Comparison of ENCODE assay signal across 8 cellular contexts in the genomic region with DNA sequence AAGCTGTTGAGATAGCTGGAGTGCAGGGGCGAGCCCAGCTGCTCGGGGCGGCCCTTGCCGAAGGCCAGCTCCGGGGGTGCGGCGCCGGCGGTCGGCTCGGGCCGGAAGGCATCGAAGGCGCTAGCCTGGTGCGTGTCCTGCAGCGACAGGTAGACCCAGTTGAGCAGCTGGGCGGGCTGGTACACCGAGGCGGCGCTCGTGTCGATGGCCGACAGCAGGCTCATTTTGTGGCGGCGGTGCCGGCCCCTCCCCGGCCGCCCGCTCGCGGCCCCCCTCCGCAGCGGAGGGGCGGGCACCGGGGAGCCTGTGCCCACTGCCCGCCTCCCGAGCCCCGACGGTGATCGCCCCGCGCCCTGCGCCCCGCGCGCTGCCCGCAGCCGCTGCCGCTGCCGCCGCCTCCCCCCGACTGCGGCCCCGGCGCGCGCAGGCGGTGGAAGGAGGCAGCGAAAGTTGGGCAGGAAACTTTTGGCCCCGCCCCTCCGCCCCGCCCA. TPM values are rescaled to one million over a fixed set of nuclear protein-coding genes. Genes with fewer than 3 reads are reported as not detected.
DNase-seq lines count a peak whose midpoint lies in the region; TF ChIP-seq lines count a peak whose summit lies in the region.

A gene (minus strand): TSS at position 408 of the 491 bp plus-strand sequence. CDS start 184 bp downstream, at position 224.

- no peak within 1 kb of the TSS for H2BK120ac ChIP-seq in H9 (ENCODE audit: low read depth, low read length, poor library complexity, severe bottlenecking)

- no peaks in the 10 kb centered on the region for H3K79me2 ChIP-seq in H9 (ENCODE audit: insufficient read depth, low read length)

- TF ChIP-seq CTCF in H9 (conservative IDR thresholded peaks at IDR 0.05), result no peak
- TF ChIP-seq CTCF in ascending aorta (IDR thresholded peaks at IDR 0.05), result peak in 1 of 3 experiments; percentile 23

- H3K27ac ChIP-seq in H9 (ENCODE audit: insufficient read length, low read depth, low read length) (no peak within 1 kb of the TSS), ascending aorta (peak within 1 kb of the TSS; percentile 94 to 99), iPS-18a (ENCODE audit: low read length) (no peak within 1 kb of the TSS), skeletal muscle tissue (ENCODE audit: low read depth, low read length) (peak within 1 kb of the TSS; percentile 89)

- peaks cover 0 to 2% of the 10 kb centered on the region in 2 experiments; a peak in 1 of 5 replicates for H3K9me3 Mint-ChIP-seq in H9

- DNase-seq in NK-92 treated with Interleukin-12 subunit alpha and Interleukin-12 subunit beta, amount 100 ng/mL, for 24 hours (lab: John Stamatoyannopoulos, UW), result peak; percentile 64
- DNase-seq in NK-92 (lab: John Stamatoyannopoulos, UW; ENCODE audit: unreplicated experiment) (no peak), H9 (peak; percentile 75), LoVo (ENCODE audit: low spot score) (peak; percentile 39), ascending aorta (ENCODE audit: low spot score in 2 of 2) (peak in 1 of 2 donors; percentile 76)
- no peak for DNase-seq in central memory CD4-positive, alpha-beta T cell

- H3K4ac ChIP-seq in H9 (ENCODE audit: low read depth, low read length), result no peak within 1 kb of the TSS

- H3K27me3 ChIP-seq in H9 (ENCODE audit: insufficient read depth, low read length) (peaks cover 9% of the 10 kb centered on the region; the same call in 1 of the 2 replicates), ascending aorta (no peaks in the 10 kb centered on the region), iPS-18a (ENCODE audit: control insufficient read depth, insufficient read depth, low read length) (peaks cover 43% of the 10 kb centered on the region), skeletal muscle tissue (ENCODE audit: control insufficient read depth in 3 of 3, insufficient read depth in 3 of 3, low read length in 3 of 3) (no peaks in the 10 kb centered on the region)

- H4K5ac ChIP-seq in H9 (ENCODE audit: insufficient read length, low read depth, low read length), result no peak within 1 kb of the TSS

- peaks cover 63% of the 10 kb centered on the region for H3K27me3 Mint-ChIP-seq in H9 (ENCODE audit: low read depth)

- no peak within 1 kb of the TSS for H2BK5ac ChIP-seq in H9 (ENCODE audit: insufficient read length, low read length)

- H3K36me3 ChIP-seq in ascending aorta, result no peaks in the 10 kb centered on the region
- H3K36me3 ChIP-seq in iPS-18a (ENCODE audit: control insufficient read depth, low read depth, low read length), result no peaks in the 10 kb centered on the region
- peaks cover 0 to 4% (median 3%) of the 10 kb centered on the region in 3 donors for H3K36me3 ChIP-seq in skeletal muscle tissue (ENCODE audit: control insufficient read depth in 3 of 3, insufficient read depth in 3 of 3, low read length in 3 of 3)

- H3K79me1 ChIP-seq in H9 (ENCODE audit: insufficient read depth, low read depth, low read length, poor library complexity, severe bottlenecking), result no peaks in the 10 kb centered on the region

- H3K23ac ChIP-seq in H9 (ENCODE audit: insufficient read length, low read depth, low read length), result no peak within 1 kb of the TSS

- no peaks in the 10 kb centered on the region for H4K20me1 ChIP-seq in H9 (ENCODE audit: control insufficient read depth, insufficient read depth, insufficient read length)

- H2AFZ ChIP-seq in H9 (ENCODE audit: low read length), result peak within 1 kb of the TSS; percentile 40

- no peak within 1 kb of the TSS for H2BK20ac ChIP-seq in H9 (ENCODE audit: low read depth, low read length, poor library complexity, severe bottlenecking)

- peak within 1 kb of the TSS in 2 of 3 experiments; percentile 82 to 86; a peak in 4 of 7 replicates for H3K27ac Mint-ChIP-seq in H9

- H3K23me2 ChIP-seq in H9 (ENCODE audit: insufficient read length, low read depth, low read length, poor library complexity, severe bottlenecking), result peaks cover 22% of the 10 kb centered on the region

- no CpG with 5 or more reads among the region's 62 CpGs for WGBS in H9 (ENCODE audit: extremely low coverage, insufficient read length, low lambda C conversion rate)

- peak within 1 kb of the TSS; percentile 76 to 88 for H3K4me3 Mint-ChIP-seq in H9

- no peaks in the 10 kb centered on the region; a peak in 2 of 7 replicates for H3K36me3 Mint-ChIP-seq in H9 (ENCODE audit: insufficient read depth in 1 of 3, low read depth in 3 of 3)

- no peak within 1 kb of the TSS for H2BK15ac ChIP-seq in H9 (ENCODE audit: low read depth, low read length)

- H3K4me1 ChIP-seq in H9 (ENCODE audit: insufficient read depth, low read length) (peaks cover 7% of the 10 kb centered on the region; the same call in 1 of the 2 replicates), ascending aorta (peaks cover 9 to 36% of the 10 kb centered on the region in 2 donors), iPS-18a (ENCODE audit: control insufficient read depth, low read depth, low read length) (peaks cover 15% of the 10 kb centered on the region), skeletal muscle tissue (ENCODE audit: control insufficient read depth in 3 of 3, insufficient read depth in 3 of 3, low read length in 3 of 3) (peaks cover 62 to 82% (median 70%) of the 10 kb centered on the region in 3 donors)

- no peak within 1 kb of the TSS for H4K91ac ChIP-seq in H9 (ENCODE audit: insufficient read length, low read depth, low read length)

- peak within 1 kb of the TSS; percentile 70 for H3K18ac ChIP-seq in H9 (ENCODE audit: insufficient read length, low read depth, low read length)

- no peak within 1 kb of the TSS for H2BK12ac ChIP-seq in H9 (ENCODE audit: insufficient read length, low read depth, low read length)

- intact Hi-C loops in ascending aorta (cut with DNase I), result loop anchor here (1.0 to 10.0 kb wide), 4 partner anchors 22 to 200 kb away; no protein-coding TSS in a partner anchor

- H3T11ph ChIP-seq in H9 (ENCODE audit: low read length), result no peak within 1 kb of the TSS

- no peaks in the 10 kb centered on the region for H3K9me3 ChIP-seq in H9 (ENCODE audit: control insufficient read depth, low read depth, low read length)
- H3K9me3 ChIP-seq in ascending aorta, result no peaks in the 10 kb centered on the region
- no peaks in the 10 kb centered on the region for H3K9me3 ChIP-seq in iPS-18a (ENCODE audit: control insufficient read depth, low read depth, low read length)
- H3K9me3 ChIP-seq in skeletal muscle tissue (ENCODE audit: control insufficient read depth in 3 of 3, low read length in 3 of 3), result no peaks in the 10 kb centered on the region

- no peak within 1 kb of the TSS for H4K8ac ChIP-seq in H9 (replicated peaks; ENCODE audit: insufficient read length, low read depth, low read length)

- no peak within 1 kb of the TSS for H3K9ac ChIP-seq in H9 (ENCODE audit: extremely low read depth, insufficient read length, low read length)
- peak within 1 kb of the TSS; percentile 37 for H3K9ac ChIP-seq in iPS-18a (ENCODE audit: low read length)
- H3K9ac ChIP-seq in skeletal muscle tissue (ENCODE audit: low read depth in 1 of 3, low read length in 3 of 3), result peak within 1 kb of the TSS; percentile 89 to 93 (median 89)

- H3K4me1 Mint-ChIP-seq in H9, result peaks cover 31 to 35% of the 10 kb centered on the region in 2 experiments

- no peak within 1 kb of the TSS for H2AK5ac ChIP-seq in H9 (ENCODE audit: insufficient read length, low read length)

- H3K4me2 ChIP-seq in H9 (ENCODE audit: insufficient read depth, insufficient read length, low read length), result peak within 1 kb of the TSS; percentile 100

- peak within 1 kb of the TSS; percentile 93 to 95 for H3K4me3 ChIP-seq in ascending aorta
- H3K4me3 ChIP-seq in iPS-18a (ENCODE audit: low read length), result peak within 1 kb of the TSS; percentile 73
- H3K4me3 ChIP-seq in skeletal muscle tissue (ENCODE audit: low read length in 3 of 3), result peak within 1 kb of the TSS; percentile 76 to 90 (median 81)

- H3K56ac ChIP-seq in H9 (ENCODE audit: insufficient read length, low read depth, low read length), result no peak within 1 kb of the TSS

- H3K14ac ChIP-seq in H9 (ENCODE audit: insufficient read depth, low read length), result no peak within 1 kb of the TSS; the same call in 1 of the 2 replicates

RNA-seq across cellular contexts. Expression of the gene that starts here (rescaled TPM):
- total RNA-seq in H9 (2021) (3.5 and 3.8 TPM in 2 replicates), ascending aorta (180 TPM), skeletal muscle tissue (20.9 TPM)

Comparison
In these comparisons a context has a peak if more than half of its experiments do, and no peak if none do; other contexts are left out.
1. DNase-seq: peak in NK-92 treated with Interleukin-12 subunit alpha and Interleukin-12 subunit beta, amount 100 ng/mL, for 24 hours (single experiment), H9 (single experiment) and LoVo (single experiment); none in NK-92 (single experiment) and central memory CD4-positive, alpha-beta T cell (single experiment).
2. H3K27ac ChIP-seq: peak in ascending aorta (2 of 2) and skeletal muscle tissue (single experiment); none in H9 (single experiment) and iPS-18a (single experiment).
3. Peak in every context shown above with its lines, with median percentiles within 50 percentile points of each other: H3K4me3 ChIP-seq.